1 cellular context compared by ENCODE assay signal in genomic region chr7:92447239-92448184, GRCh38.
A peak's percentile ranks its signal among the peaks of the same experiment; 100 is the strongest.
TF ChIP-seq lines count a peak whose summit lies in the region.

A gene with protein sequence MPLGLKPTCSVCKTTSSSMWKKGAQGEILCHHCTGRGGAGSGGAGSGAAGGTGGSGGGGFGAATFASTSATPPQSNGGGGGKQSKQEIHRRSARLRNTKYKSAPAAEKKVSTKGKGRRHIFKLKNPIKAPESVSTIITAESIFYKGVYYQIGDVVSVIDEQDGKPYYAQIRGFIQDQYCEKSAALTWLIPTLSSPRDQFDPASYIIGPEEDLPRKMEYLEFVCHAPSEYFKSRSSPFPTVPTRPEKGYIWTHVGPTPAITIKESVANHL (plus strand): TSS chr7:92447482. CDS start chr7:92447730, 248 bp downstream.

TF ChIP-seq in HepG2, 621 proteins besides CTCF, POLR2A, EP300 and RAD21 (continued from another document and continues in another):
- TF ChIP-seq, protein P1, sequence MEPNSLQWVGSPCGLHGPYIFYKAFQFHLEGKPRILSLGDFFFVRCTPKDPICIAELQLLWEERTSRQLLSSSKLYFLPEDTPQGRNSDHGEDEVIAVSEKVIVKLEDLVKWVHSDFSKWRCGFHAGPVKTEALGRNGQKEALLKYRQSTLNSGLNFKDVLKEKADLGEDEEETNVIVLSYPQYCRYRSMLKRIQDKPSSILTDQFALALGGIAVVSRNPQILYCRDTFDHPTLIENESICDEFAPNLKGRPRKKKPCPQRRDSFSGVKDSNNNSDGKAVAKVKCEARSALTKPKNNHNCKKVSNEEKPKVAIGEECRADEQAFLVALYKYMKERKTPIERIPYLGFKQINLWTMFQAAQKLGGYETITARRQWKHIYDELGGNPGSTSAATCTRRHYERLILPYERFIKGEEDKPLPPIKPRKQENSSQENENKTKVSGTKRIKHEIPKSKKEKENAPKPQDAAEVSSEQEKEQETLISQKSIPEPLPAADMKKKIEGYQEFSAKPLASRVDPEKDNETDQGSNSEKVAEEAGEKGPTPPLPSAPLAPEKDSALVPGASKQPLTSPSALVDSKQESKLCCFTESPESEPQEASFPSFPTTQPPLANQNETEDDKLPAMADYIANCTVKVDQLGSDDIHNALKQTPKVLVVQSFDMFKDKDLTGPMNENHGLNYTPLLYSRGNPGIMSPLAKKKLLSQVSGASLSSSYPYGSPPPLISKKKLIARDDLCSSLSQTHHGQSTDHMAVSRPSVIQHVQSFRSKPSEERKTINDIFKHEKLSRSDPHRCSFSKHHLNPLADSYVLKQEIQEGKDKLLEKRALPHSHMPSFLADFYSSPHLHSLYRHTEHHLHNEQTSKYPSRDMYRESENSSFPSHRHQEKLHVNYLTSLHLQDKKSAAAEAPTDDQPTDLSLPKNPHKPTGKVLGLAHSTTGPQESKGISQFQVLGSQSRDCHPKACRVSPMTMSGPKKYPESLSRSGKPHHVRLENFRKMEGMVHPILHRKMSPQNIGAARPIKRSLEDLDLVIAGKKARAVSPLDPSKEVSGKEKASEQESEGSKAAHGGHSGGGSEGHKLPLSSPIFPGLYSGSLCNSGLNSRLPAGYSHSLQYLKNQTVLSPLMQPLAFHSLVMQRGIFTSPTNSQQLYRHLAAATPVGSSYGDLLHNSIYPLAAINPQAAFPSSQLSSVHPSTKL (CRISPR knock-in tag; IDR thresholded peaks at IDR 0.05), result peak; percentile 74
- TF ChIP-seq TSC22D2 (CRISPR knock-in tag; IDR thresholded peaks at IDR 0.05; ENCODE audit: borderline replicate concordance) (0 out of 2 replicates have a peak, but pooled peaks have one; percentile 31), ZNF558 (CRISPR knock-in tag; IDR thresholded peaks at IDR 0.05; ENCODE audit: borderline replicate concordance) (peak; percentile 83; the same call in 1 of the 2 replicates), ZNF776 (CRISPR knock-in tag; IDR thresholded peaks at IDR 0.05) (peak; percentile 73), ZEB1 (IDR thresholded peaks at IDR 0.05; ENCODE audit: insufficient replicate concordance, low read depth) (peak; percentile 21), ZNF235 (CRISPR knock-in tag; IDR thresholded peaks at IDR 0.05; ENCODE audit: borderline replicate concordance) (peak; percentile 33; the same call in 1 of the 2 replicates), ZNF33B (CRISPR knock-in tag; IDR thresholded peaks at IDR 0.05) (peak; percentile 92; the same call in 1 of the 2 replicates), PHF8 (CRISPR knock-in tag; IDR thresholded peaks at IDR 0.05) (peak; percentile 97), SALL2 (CRISPR knock-in tag; IDR thresholded peaks at IDR 0.05) (peak; percentile 67; the same call in 1 of the 2 replicates), REPIN1 (CRISPR knock-in tag; IDR thresholded peaks at IDR 0.05; ENCODE audit: borderline replicate concordance, low read depth) (peak; percentile 76; the same call in 1 of the 2 replicates), NCOA2 (CRISPR knock-in tag; IDR thresholded peaks at IDR 0.05) (peak; percentile 45; the same call in 1 of the 2 replicates), GTF3A (CRISPR knock-in tag; conservative IDR thresholded peaks at IDR 0.05) (peak; percentile 55; the same call in 1 of the 2 replicates), ZNF687 (CRISPR knock-in tag; IDR thresholded peaks at IDR 0.05) (peak; percentile 88), STAT6 (CRISPR knock-in tag; IDR thresholded peaks at IDR 0.05; ENCODE audit: borderline replicate concordance) (no peak), NKX3-1 (CRISPR knock-in tag; IDR thresholded peaks at IDR 0.05) (0 out of 2 replicates have a peak, but pooled peaks have one; percentile 30), SAFB2 (CRISPR knock-in tag; IDR thresholded peaks at IDR 0.05; ENCODE audit: borderline replicate concordance, low read depth) (peak; percentile 49; the same call in 1 of the 2 replicates), ARNT2 (CRISPR knock-in tag; IDR thresholded peaks at IDR 0.05; ENCODE audit: low read depth) (0 out of 2 replicates have a peak, but pooled peaks have one; percentile 28), DR1 (CRISPR knock-in tag; IDR thresholded peaks at IDR 0.05) (peak; percentile 70), ZBTB43 (CRISPR knock-in tag; conservative IDR thresholded peaks at IDR 0.05) (0 out of 2 replicates have a peak, but pooled peaks have one; percentile 33), TARDBP (CRISPR knock-in tag; IDR thresholded peaks at IDR 0.05) (no peak), SRY (CRISPR knock-in tag; IDR thresholded peaks at IDR 0.05) (peak; percentile 80; the same call in 1 of the 2 replicates), ZNF275 (CRISPR knock-in tag; IDR thresholded peaks at IDR 0.05; ENCODE audit: borderline replicate concordance) (peak; percentile 45; the same call in 1 of the 2 replicates), PITX1 (CRISPR knock-in tag; IDR thresholded peaks at IDR 0.05) (peak; percentile 16; the same call in 1 of the 2 replicates), RELA (CRISPR knock-in tag; IDR thresholded peaks at IDR 0.05) (no peak), SPEN (CRISPR knock-in tag; IDR thresholded peaks at IDR 0.05; ENCODE audit: low read depth) (peak; percentile 78; the same call in 1 of the 2 replicates), ZNF816 (CRISPR knock-in tag; IDR thresholded peaks at IDR 0.05; ENCODE audit: borderline replicate concordance) (0 out of 2 replicates have a peak, but pooled peaks have one; percentile 20), YEATS2 (CRISPR knock-in tag; IDR thresholded peaks at IDR 0.05; ENCODE audit: borderline replicate concordance) (peak; percentile 90), GFI1 (CRISPR knock-in tag; IDR thresholded peaks at IDR 0.05; ENCODE audit: borderline replicate concordance) (peak; percentile 74), TBX2 (CRISPR knock-in tag; IDR thresholded peaks at IDR 0.05; ENCODE audit: borderline replicate concordance) (peak; percentile 79)
- TF ChIP-seq, protein P2, sequence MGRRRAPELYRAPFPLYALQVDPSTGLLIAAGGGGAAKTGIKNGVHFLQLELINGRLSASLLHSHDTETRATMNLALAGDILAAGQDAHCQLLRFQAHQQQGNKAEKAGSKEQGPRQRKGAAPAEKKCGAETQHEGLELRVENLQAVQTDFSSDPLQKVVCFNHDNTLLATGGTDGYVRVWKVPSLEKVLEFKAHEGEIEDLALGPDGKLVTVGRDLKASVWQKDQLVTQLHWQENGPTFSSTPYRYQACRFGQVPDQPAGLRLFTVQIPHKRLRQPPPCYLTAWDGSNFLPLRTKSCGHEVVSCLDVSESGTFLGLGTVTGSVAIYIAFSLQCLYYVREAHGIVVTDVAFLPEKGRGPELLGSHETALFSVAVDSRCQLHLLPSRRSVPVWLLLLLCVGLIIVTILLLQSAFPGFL (CRISPR knock-in tag; IDR thresholded peaks at IDR 0.05), result no peak
- TF ChIP-seq, protein P3, sequence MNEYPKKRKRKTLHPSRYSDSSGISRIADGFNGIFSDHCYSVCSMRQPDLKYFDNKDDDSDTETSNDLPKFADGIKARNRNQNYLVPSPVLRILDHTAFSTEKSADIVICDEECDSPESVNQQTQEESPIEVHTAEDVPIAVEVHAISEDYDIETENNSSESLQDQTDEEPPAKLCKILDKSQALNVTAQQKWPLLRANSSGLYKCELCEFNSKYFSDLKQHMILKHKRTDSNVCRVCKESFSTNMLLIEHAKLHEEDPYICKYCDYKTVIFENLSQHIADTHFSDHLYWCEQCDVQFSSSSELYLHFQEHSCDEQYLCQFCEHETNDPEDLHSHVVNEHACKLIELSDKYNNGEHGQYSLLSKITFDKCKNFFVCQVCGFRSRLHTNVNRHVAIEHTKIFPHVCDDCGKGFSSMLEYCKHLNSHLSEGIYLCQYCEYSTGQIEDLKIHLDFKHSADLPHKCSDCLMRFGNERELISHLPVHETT (CRISPR knock-in tag; conservative IDR thresholded peaks at IDR 0.05), result no peak
- TF ChIP-seq, protein P4, sequence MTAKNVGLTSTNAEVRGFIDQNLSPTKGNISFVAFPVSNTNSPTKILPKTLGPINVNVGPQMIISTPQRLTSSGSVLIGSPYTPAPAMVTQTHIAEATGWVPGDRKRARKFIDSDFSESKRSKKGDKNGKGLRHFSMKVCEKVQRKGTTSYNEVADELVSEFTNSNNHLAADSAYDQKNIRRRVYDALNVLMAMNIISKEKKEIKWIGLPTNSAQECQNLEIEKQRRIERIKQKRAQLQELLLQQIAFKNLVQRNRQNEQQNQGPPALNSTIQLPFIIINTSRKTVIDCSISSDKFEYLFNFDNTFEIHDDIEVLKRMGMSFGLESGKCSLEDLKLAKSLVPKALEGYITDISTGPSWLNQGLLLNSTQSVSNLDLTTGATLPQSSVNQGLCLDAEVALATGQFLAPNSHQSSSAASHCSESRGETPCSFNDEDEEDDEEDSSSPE (CRISPR knock-in tag; IDR thresholded peaks at IDR 0.05), result peak; percentile 61
- TF ChIP-seq, protein P5, sequence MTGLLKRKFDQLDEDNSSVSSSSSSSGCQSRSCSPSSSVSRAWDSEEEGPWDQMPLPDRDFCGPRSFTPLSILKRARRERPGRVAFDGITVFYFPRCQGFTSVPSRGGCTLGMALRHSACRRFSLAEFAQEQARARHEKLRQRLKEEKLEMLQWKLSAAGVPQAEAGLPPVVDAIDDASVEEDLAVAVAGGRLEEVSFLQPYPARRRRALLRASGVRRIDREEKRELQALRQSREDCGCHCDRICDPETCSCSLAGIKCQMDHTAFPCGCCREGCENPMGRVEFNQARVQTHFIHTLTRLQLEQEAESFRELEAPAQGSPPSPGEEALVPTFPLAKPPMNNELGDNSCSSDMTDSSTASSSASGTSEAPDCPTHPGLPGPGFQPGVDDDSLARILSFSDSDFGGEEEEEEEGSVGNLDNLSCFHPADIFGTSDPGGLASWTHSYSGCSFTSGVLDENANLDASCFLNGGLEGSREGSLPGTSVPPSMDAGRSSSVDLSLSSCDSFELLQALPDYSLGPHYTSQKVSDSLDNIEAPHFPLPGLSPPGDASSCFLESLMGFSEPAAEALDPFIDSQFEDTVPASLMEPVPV (CRISPR knock-in tag; IDR thresholded peaks at IDR 0.05), result peak; percentile 57; the same call in 1 of the 2 replicates
- TF ChIP-seq, protein P6, sequence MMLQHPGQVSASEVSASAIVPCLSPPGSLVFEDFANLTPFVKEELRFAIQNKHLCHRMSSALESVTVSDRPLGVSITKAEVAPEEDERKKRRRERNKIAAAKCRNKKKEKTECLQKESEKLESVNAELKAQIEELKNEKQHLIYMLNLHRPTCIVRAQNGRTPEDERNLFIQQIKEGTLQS (CRISPR knock-in tag; IDR thresholded peaks at IDR 0.05), result peak; percentile 14; the same call in 1 of the 2 replicates
